ENCODE assay signal across 1 cellular context in the genomic region with DNA sequence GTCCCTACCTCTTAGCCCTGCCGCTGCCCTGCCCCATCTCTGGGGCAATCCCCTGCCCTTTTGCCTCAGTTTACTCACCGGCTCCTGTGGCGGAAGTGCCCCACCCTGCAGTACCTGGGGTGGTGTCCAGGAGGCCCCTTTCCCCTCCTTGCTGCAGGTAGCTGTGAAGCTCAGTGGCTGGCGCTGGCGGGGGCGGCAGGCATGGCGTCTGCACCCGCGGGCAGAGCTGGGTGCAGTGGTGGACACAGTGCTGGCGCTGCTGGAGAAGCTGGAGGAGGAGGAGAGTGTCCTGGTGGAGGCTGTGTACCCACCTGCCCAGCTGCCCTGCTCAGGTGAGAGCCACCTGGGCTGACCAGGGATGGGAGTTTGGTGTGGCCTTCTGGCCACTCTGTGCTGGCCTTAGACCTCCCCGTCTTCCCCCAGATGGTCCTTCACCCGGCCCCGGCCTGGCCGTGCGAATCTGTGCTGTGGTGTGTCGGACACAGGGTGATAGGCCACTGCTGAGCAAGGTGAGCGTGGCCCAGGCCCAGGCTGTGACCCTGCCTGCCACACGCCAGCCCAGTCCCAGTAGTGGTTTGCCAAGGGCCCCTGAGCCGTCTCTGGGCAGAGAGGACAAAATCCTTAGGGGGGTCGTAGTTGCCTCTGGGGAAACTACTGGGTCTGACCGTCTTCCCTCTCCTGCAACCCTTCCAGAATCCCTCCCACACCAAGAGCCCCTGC.
TF ChIP-seq lines count a peak whose summit lies in the region.

No MANE protein-coding gene starts in this region.

TF ChIP-seq in HepG2, 621 proteins besides CTCF, POLR2A, EP300 and RAD21:
- TF ChIP-seq ZNF563 (CRISPR knock-in tag; IDR thresholded peaks at IDR 0.05) (no peak), MLX (CRISPR knock-in tag; IDR thresholded peaks at IDR 0.05) (no peak), GPN1 (CRISPR knock-in tag; IDR thresholded peaks at IDR 0.05; ENCODE audit: borderline replicate concordance) (no peak), SNAPC2 (CRISPR knock-in tag; IDR thresholded peaks at IDR 0.05) (no peak), HNRNPL (IDR thresholded peaks at IDR 0.05; ENCODE audit: low read depth, low read length) (0 out of 2 replicates have a peak, but pooled peaks have one; percentile 37), NR2F1 (CRISPR knock-in tag; IDR thresholded peaks at IDR 0.05) (no peak), KMT2A (CRISPR knock-in tag; IDR thresholded peaks at IDR 0.05) (no peak), KDM5B (CRISPR knock-in tag; IDR thresholded peaks at IDR 0.05; ENCODE audit: borderline replicate concordance) (no peak), ZBTB2 (CRISPR knock-in tag; IDR thresholded peaks at IDR 0.05; ENCODE audit: low read depth) (no peak), AGO2 (optimal IDR thresholded peaks at IDR 0.05; ENCODE audit: low read depth, low read length) (peak; percentile 13), ZNF547 (CRISPR knock-in tag; IDR thresholded peaks at IDR 0.05) (no peak)
- TF ChIP-seq, protein P1, sequence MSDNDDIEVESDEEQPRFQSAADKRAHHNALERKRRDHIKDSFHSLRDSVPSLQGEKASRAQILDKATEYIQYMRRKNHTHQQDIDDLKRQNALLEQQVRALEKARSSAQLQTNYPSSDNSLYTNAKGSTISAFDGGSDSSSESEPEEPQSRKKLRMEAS (IDR thresholded peaks at IDR 0.05), result 0 out of 2 replicates have a peak, but pooled peaks have one; percentile 16
